Comparison of ENCODE assay signal across 1 cellular context in genomic region chr11:76769071-76769560, GRCh38.
TF ChIP-seq lines count a peak whose summit lies in the region.

No MANE protein-coding gene starts in this region.

TF ChIP-seq in H1, 55 proteins besides CTCF, POLR2A, EP300 and RAD21 (continued from another document):
- TF ChIP-seq SP4 (IDR thresholded peaks at IDR 0.05; ENCODE audit: low read length) (no peak), YY1 (IDR thresholded peaks at IDR 0.05; ENCODE audit: low read depth, low read length) (no peak), RXRA (IDR thresholded peaks at IDR 0.05; ENCODE audit: insufficient read depth, low read depth, low read length) (no peak), NRF1 (IDR thresholded peaks at IDR 0.05; ENCODE audit: low read depth, low read length) (no peak), JUND (IDR thresholded peaks at IDR 0.05; ENCODE audit: low read length) (no peak), RNF2 (IDR thresholded peaks at IDR 0.05; ENCODE audit: borderline replicate concordance, low read depth, low read length, missing control alignments, poor library complexity, severe bottlenecking) (no peak), BRCA1 (IDR thresholded peaks at IDR 0.05; ENCODE audit: low read depth, low read length) (no peak), SAP30 (IDR thresholded peaks at IDR 0.05; ENCODE audit: insufficient read depth, insufficient replicate concordance, low read length) (no peak), JUN (IDR thresholded peaks at IDR 0.05; ENCODE audit: low read depth, low read length) (no peak), BACH1 (IDR thresholded peaks at IDR 0.05; ENCODE audit: low read length) (no peak), E2F6 (IDR thresholded peaks at IDR 0.05) (no peak), SRF (IDR thresholded peaks at IDR 0.05; ENCODE audit: low read depth, low read length) (no peak), NANOG (IDR thresholded peaks at IDR 0.05; ENCODE audit: insufficient read depth, low read depth, low read length, poor library complexity, severe bottlenecking) (no peak)
